Comparison of ENCODE assay signal across 1 cellular context in genomic region chr10:113853577-113854018, GRCh38.
TF ChIP-seq lines count a peak whose summit lies in the region.

No MANE protein-coding gene starts in this region.

TF ChIP-seq in K562, 482 proteins besides CTCF, POLR2A, EP300 and RAD21 (continued from another document):
- TF ChIP-seq ZNF589 (CRISPR knock-in tag; IDR thresholded peaks at IDR 0.05; ENCODE audit: low read depth) (no peak), NFE2 (IDR thresholded peaks at IDR 0.05; ENCODE audit: low read depth) (peak; percentile 85), SMARCE1 (IDR thresholded peaks at IDR 0.05) (0 out of 2 replicates have a peak, but pooled peaks have one; percentile 18), HDAC6 (IDR thresholded peaks at IDR 0.05; ENCODE audit: low read depth, low read length) (no peak), RAD51 (IDR thresholded peaks at IDR 0.05; ENCODE audit: borderline replicate concordance, low read depth) (0 out of 2 replicates have a peak, but pooled peaks have one; percentile 14), MAFK (IDR thresholded peaks at IDR 0.05; ENCODE audit: low read length) (peak; percentile 44; the same call in 1 of the 2 replicates), NFE2L1 (tag; IDR thresholded peaks at IDR 0.05; ENCODE audit: borderline replicate concordance, low read depth) (peak; percentile 71), DMBX1 (CRISPR knock-in tag; IDR thresholded peaks at IDR 0.05; ENCODE audit: borderline replicate concordance) (0 out of 2 replicates have a peak, but pooled peaks have one; percentile 13), ARID1B (IDR thresholded peaks at IDR 0.05) (0 out of 2 replicates have a peak, but pooled peaks have one; percentile 7), ARID4B (CRISPR knock-in tag; IDR thresholded peaks at IDR 0.05) (no peak), DPF2 (IDR thresholded peaks at IDR 0.05) (peak; percentile 18), MAFG (tag; conservative IDR thresholded peaks at IDR 0.05) (peak; percentile 92), PHF8 (IDR thresholded peaks at IDR 0.05; ENCODE audit: borderline replicate concordance, low read length) (peak; percentile 6; the same call in 1 of the 2 replicates), HDAC1 (IDR thresholded peaks at IDR 0.05) (0 out of 4 replicates have a peak, but pooled peaks have one; percentile 5 to 18), ZNF316 (IDR thresholded peaks at IDR 0.05) (peak; percentile 88), ELF1 (tag; IDR thresholded peaks at IDR 0.05) (0 out of 2 replicates have a peak, but pooled peaks have one; percentile 28), CHD1 (IDR thresholded peaks at IDR 0.05; ENCODE audit: low read length) (peak; percentile 63), GATAD2B (IDR thresholded peaks at IDR 0.05; ENCODE audit: borderline replicate concordance) (peak; percentile 15; the same call in 1 of the 2 replicates), MAFF (IDR thresholded peaks at IDR 0.05; ENCODE audit: low read length) (peak; percentile 71)
- TF ChIP-seq, protein P1, sequence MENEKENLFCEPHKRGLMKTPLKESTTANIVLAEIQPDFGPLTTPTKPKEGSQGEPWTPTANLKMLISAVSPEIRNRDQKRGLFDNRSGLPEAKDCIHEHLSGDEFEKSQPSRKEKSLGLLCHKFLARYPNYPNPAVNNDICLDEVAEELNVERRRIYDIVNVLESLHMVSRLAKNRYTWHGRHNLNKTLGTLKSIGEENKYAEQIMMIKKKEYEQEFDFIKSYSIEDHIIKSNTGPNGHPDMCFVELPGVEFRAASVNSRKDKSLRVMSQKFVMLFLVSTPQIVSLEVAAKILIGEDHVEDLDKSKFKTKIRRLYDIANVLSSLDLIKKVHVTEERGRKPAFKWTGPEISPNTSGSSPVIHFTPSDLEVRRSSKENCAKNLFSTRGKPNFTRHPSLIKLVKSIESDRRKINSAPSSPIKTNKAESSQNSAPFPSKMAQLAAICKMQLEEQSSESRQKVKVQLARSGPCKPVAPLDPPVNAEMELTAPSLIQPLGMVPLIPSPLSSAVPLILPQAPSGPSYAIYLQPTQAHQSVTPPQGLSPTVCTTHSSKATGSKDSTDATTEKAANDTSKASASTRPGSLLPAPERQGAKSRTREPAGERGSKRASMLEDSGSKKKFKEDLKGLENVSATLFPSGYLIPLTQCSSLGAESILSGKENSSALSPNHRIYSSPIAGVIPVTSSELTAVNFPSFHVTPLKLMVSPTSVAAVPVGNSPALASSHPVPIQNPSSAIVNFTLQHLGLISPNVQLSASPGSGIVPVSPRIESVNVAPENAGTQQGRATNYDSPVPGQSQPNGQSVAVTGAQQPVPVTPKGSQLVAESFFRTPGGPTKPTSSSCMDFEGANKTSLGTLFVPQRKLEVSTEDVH (IDR thresholded peaks at IDR 0.05; ENCODE audit: low read depth, partially characterized antibody): no peak
- TF ChIP-seq, protein P2, sequence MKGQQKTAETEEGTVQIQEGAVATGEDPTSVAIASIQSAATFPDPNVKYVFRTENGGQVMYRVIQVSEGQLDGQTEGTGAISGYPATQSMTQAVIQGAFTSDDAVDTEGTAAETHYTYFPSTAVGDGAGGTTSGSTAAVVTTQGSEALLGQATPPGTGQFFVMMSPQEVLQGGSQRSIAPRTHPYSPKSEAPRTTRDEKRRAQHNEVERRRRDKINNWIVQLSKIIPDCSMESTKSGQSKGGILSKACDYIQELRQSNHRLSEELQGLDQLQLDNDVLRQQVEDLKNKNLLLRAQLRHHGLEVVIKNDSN (CRISPR knock-in tag; IDR thresholded peaks at IDR 0.05): peak; percentile 27; the same call in 1 of the 2 replicates
TF ChIP-seq in K562: peak in this region for 22.
